ENCODE assay signal across 8 cellular contexts in the genomic region with DNA sequence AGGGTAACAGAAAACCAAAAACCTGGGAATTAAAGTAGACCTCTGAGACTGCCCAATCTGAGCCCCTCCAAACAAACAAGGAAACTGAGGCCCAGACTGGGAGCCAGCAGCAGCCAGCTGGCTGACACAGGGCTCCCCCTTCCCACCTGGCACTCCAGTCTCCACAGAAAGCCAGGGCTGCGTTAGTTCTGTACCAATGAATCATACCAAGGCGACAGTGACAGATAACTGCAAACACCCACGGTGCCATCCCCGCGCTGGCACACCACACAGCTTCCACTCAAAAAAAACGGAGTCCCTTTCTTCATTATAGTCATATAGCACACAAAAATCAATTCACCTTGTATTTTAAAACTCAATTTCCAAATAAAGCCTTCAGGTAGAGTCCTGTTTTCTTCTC. TPM values are rescaled to one million over a fixed set of nuclear protein-coding genes. Genes with fewer than 3 reads are reported as not detected.
DNase-seq lines count a peak whose midpoint lies in the region; ATAC-seq, FAIRE-seq and TF ChIP-seq lines count a peak whose summit lies in the region.

No MANE protein-coding gene starts in this region.

- H3K27ac ChIP-seq in HepG2 (ENCODE audit: extremely low read length, insufficient read depth, low read length) = peak overlapping the region; percentile 99

- no peak for FAIRE-seq in HepG2 (lab: Jason Lieb, UNC)

- no peak for TF ChIP-seq RAD21 in HepG2 (CRISPR knock-in tag; IDR thresholded peaks at IDR 0.05)

- H3K27me3 ChIP-seq in HepG2 (ENCODE audit: control insufficient read depth in 1 of 2, insufficient read depth in 2 of 2, low read length in 2 of 2) = no peaks in the 10 kb centered on the region; a peak in 1 of 5 replicates

- ATAC-seq in HepG2 = no peak
- ATAC-seq in stimulated activated effector memory CD8-positive, alpha-beta T cell treated with anti-CD3 and anti-CD28 coated beads, Interleukin-12 subunit alpha, Interleukin-12 subunit beta, amount 100 ng/mL, for 72 hours = no peak

- TF ChIP-seq EP300 in HepG2 (IDR thresholded peaks at IDR 0.05; ENCODE audit: low read depth in 2 of 2, low read length in 2 of 2) = no peak
- no peak for TF ChIP-seq EP300 in HepG2 (CRISPR knock-in tag; IDR thresholded peaks at IDR 0.05; ENCODE audit: borderline replicate concordance)

- H4K20me1 ChIP-seq in HepG2 (ENCODE audit: insufficient read depth, low read length) = peaks cover 4% of the 10 kb centered on the region; the same call in 1 of the 2 replicates

- peaks cover 4 to 6% of the 10 kb centered on the region in 2 experiments; a peak in 1 of 5 replicates for H3K36me3 ChIP-seq in HepG2 (replicated peaks in 1 of 2; ENCODE audit: control insufficient read depth in 1 of 2, insufficient read depth in 2 of 2, low read length in 2 of 2)

- TF ChIP-seq POLR2A in HepG2 (IDR thresholded peaks at IDR 0.05; ENCODE audit: insufficient read depth in 1 of 2, low read depth in 2 of 2, low read length in 2 of 2) = no peak

- H3K9me3 Mint-ChIP-seq in activated naive CD8-positive, alpha-beta T cell treated with anti-CD3 and anti-CD28 coated beads for 36 hours = no peaks in the 10 kb centered on the region
- H3K9me3 Mint-ChIP-seq in stimulated activated effector memory CD8-positive, alpha-beta T cell treated with anti-CD3 and anti-CD28 coated beads, Interleukin-12 subunit alpha, Interleukin-12 subunit beta, amount 100 ng/mL, for 72 hours = no peaks in the 10 kb centered on the region

- no peaks in the 10 kb centered on the region for H3K9me3 ChIP-seq in HepG2 (ENCODE audit: low read length)

- TF ChIP-seq CTCF in HepG2 (CRISPR knock-in tag; IDR thresholded peaks at IDR 0.05) = no peak

- POLR2A ChIA-PET in HepG2 (lab: Yijun Ruan, JAX) = interaction anchor here (0.9 to 7.3 kb wide), 5 partner anchors 19 to 48 kb away, joined by 3 to 44 read pairs (median 3); a partner anchor contains a TSS

- peak overlapping the region; percentile 60 for H3K27ac Mint-ChIP-seq in activated naive CD8-positive, alpha-beta T cell treated with anti-CD3 and anti-CD28 coated beads for 36 hours
- H3K27ac Mint-ChIP-seq in stimulated activated effector memory CD8-positive, alpha-beta T cell treated with anti-CD3 and anti-CD28 coated beads, Interleukin-12 subunit alpha, Interleukin-12 subunit beta, amount 100 ng/mL, for 72 hours = peak overlapping the region; percentile 95

- CTCF ChIA-PET in HepG2 (lab: Yijun Ruan, JAX; ENCODE audit: low intra/inter-chr PET ratio, low total read pairs) = no interaction called here

- peak overlapping the region; percentile 75 to 99 (median 87) for H3K4me3 ChIP-seq in HepG2 (replicated peaks in 1 of 3; ENCODE audit: insufficient read depth in 1 of 3, low read depth in 2 of 3, low read length in 3 of 3)

- WGBS in HepG2 (ENCODE audit: low lambda C conversion rate) = 78% methylated on average over 6 of the region's 6 CpGs

- intact Hi-C loops in HepG2 (cut with micrococcal nuclease; ENCODE audit: unreplicated experiment) = loop anchor here (5.0 kb wide), 2 partner anchors 35 to 225 kb away; a partner anchor contains a TSS

- no peaks in the 10 kb centered on the region for H3K27me3 Mint-ChIP-seq in activated naive CD8-positive, alpha-beta T cell treated with anti-CD3 and anti-CD28 coated beads for 36 hours

- H3K4me1 ChIP-seq in HepG2 (ENCODE audit: insufficient read depth, low read length) = peaks cover 67% of the 10 kb centered on the region

- H3K9ac ChIP-seq in HepG2 (ENCODE audit: insufficient read depth, low read depth, low read length) = peak overlapping the region; percentile 99

- in situ Hi-C loops in HepG2 (cut with HindIII; ENCODE audit: extremely low pct_ligation_motif_present, low pct_unique_long_range_greater_than_20kb) = no loop called here

- no peak overlapping the region for H2AFZ ChIP-seq in HepG2 (ENCODE audit: low read length)

- peak overlapping the region; percentile 87 for H3K4me3 Mint-ChIP-seq in activated naive CD8-positive, alpha-beta T cell treated with anti-CD3 and anti-CD28 coated beads for 36 hours
- peak overlapping the region; percentile 87 for H3K4me3 Mint-ChIP-seq in stimulated activated effector memory CD8-positive, alpha-beta T cell treated with anti-CD3 and anti-CD28 coated beads, Interleukin-12 subunit alpha, Interleukin-12 subunit beta, amount 100 ng/mL, for 72 hours

- BruUV-seq in HepG2 (replicated peaks; lab: Mats Ljungman, UMichigan) = no TSS peak

- DNase-seq in NCI-H69 (lab: John Stamatoyannopoulos, UW) (peak; percentile 41), HepG2 (ENCODE audit: low spot score) (no peak), NCI-H2196 treated with DMSO at 0.1 percent for 48 hours (lab: John Stamatoyannopoulos, UW; ENCODE audit: unreplicated experiment) (no peak), SIG-M5 treated with dmso at 0.1 percent for 504 hours (lab: John Stamatoyannopoulos, UW; ENCODE audit: unreplicated experiment) (no peak), UCSD-AML1 (lab: John Stamatoyannopoulos, UW; ENCODE audit: unreplicated experiment) (no peak), C1 segment of cervical spinal cord (lab: John Stamatoyannopoulos, UW) (no peak)
- peak; percentile 10 for DNase-seq in activated naive CD8-positive, alpha-beta T cell treated with anti-CD3 and anti-CD28 coated beads for 36 hours
- no peak for DNase-seq in stimulated activated effector memory CD8-positive, alpha-beta T cell treated with anti-CD3 and anti-CD28 coated beads, Interleukin-12 subunit alpha, Interleukin-12 subunit beta, amount 100 ng/mL, for 72 hours (ENCODE audit: low spot score in 2 of 2)

- peaks cover 62% of the 10 kb centered on the region for H3K79me2 ChIP-seq in HepG2 (ENCODE audit: insufficient read depth, low read length)

- peaks cover 2% of the 10 kb centered on the region for H3K36me3 Mint-ChIP-seq in activated naive CD8-positive, alpha-beta T cell treated with anti-CD3 and anti-CD28 coated beads for 36 hours
- H3K36me3 Mint-ChIP-seq in stimulated activated effector memory CD8-positive, alpha-beta T cell treated with anti-CD3 and anti-CD28 coated beads, Interleukin-12 subunit alpha, Interleukin-12 subunit beta, amount 100 ng/mL, for 72 hours = peaks cover 23% of the 10 kb centered on the region

- peaks cover 40% of the 10 kb centered on the region for H3K4me1 Mint-ChIP-seq in activated naive CD8-positive, alpha-beta T cell treated with anti-CD3 and anti-CD28 coated beads for 36 hours
- H3K4me1 Mint-ChIP-seq in stimulated activated effector memory CD8-positive, alpha-beta T cell treated with anti-CD3 and anti-CD28 coated beads, Interleukin-12 subunit alpha, Interleukin-12 subunit beta, amount 100 ng/mL, for 72 hours = peaks cover 59% of the 10 kb centered on the region

- H3K4me2 ChIP-seq in HepG2 (ENCODE audit: low read depth, low read length) = peak overlapping the region; percentile 96

RNA-seq across cellular contexts. Expression of a gene that starts 1.4 kb away (rescaled TPM):
- total RNA-seq in activated naive CD8-positive, alpha-beta T cell treated with anti-CD3 and anti-CD28 coated beads for 36 hours = 10 to 100 TPM; 15.3 to 17.5 TPM
- 6.8 and 9.4 TPM in 2 replicates for total RNA-seq in HepG2 (2016; rRNA removed; fragmentation: Illumina TruSeq; extraction: Trizol)
- total RNA-seq in HepG2 (2016; cell fraction: cytosol; rRNA removed; fragmentation: Illumina TruSeq; extraction: Trizol; ENCODE audit: low read depth) = 21.5 and 22.6 TPM in 2 replicates
- total RNA-seq in HepG2 (2016; cell fraction: insoluble cytoplasmic fraction; rRNA removed; fragmentation: Illumina TruSeq; extraction: Trizol) = 5.4 and 8.6 TPM in 2 replicates
- total RNA-seq in HepG2 (2016; cell fraction: membrane; rRNA removed; fragmentation: Illumina TruSeq; extraction: Trizol) = 9.6 TPM in 2 replicates
- 9.6 and 11.5 TPM in 2 replicates for total RNA-seq in HepG2 (2016; cell fraction: nucleus; rRNA removed; fragmentation: Illumina TruSeq; extraction: Trizol)
- polyA plus RNA-seq in HepG2 (2011; rRNA removed) = 5.1 TPM in 2 replicates
- 2.3 and 2.9 TPM in 2 replicates for polyA plus RNA-seq in HepG2 (2011; cell fraction: cytosol; rRNA removed)
- 12.7 and 15.5 TPM in 2 replicates for polyA plus RNA-seq in HepG2 (2011; cell fraction: nucleus; rRNA removed)
- polyA plus RNA-seq in HepG2 (2012) = 7.2 and 7.6 TPM in 2 replicates
- 0.31 and 0.44 TPM in 2 replicates for polyA plus RNA-seq in HepG2 (2016; cell fraction: cytosol; fragmentation: Illumina TruSeq; extraction: Trizol; ENCODE audit: low read depth)
- polyA plus RNA-seq in HepG2 (2016; cell fraction: insoluble cytoplasmic fraction; fragmentation: Illumina TruSeq; extraction: Trizol; ENCODE audit: low read depth) = 5.0 and 6.1 TPM in 2 replicates
- 1.3 and 1.5 TPM in 2 replicates for polyA plus RNA-seq in HepG2 (2016; cell fraction: membrane; fragmentation: Illumina TruSeq; extraction: Trizol; ENCODE audit: low read depth)
- polyA plus RNA-seq in HepG2 (2016; cell fraction: nucleus; fragmentation: Illumina TruSeq; extraction: Trizol; ENCODE audit: insufficient read depth, low read depth) = 18.1 and 18.4 TPM in 2 replicates
- 8.0 and 20.0 TPM in 2 replicates for polyA minus RNA-seq in HepG2 (2011; rRNA and poly(A)+ RNA removed; ENCODE audit: low replicate concordance)
- 6.6 and 9.5 TPM in 2 replicates for polyA minus RNA-seq in HepG2 (2011; cell fraction: cytosol; rRNA and poly(A)+ RNA removed)
- polyA minus RNA-seq in HepG2 (2011; cell fraction: nucleus; rRNA and poly(A)+ RNA removed) = 40.7 and 48.7 TPM in 2 replicates

RNA-seq across cellular contexts. Expression of a gene that starts 33.3 kb away (rescaled TPM):
- 10 to 100 TPM in 1 of 2 experiments, 1 to 10 TPM in 1; 8.4 to 11.0 TPM for total RNA-seq in activated naive CD8-positive, alpha-beta T cell treated with anti-CD3 and anti-CD28 coated beads for 36 hours
- total RNA-seq in HepG2 (2016; rRNA removed; fragmentation: Illumina TruSeq; extraction: Trizol) = 12.9 TPM in 2 replicates
- 11.5 and 11.7 TPM in 2 replicates for total RNA-seq in HepG2 (2016; cell fraction: cytosol; rRNA removed; fragmentation: Illumina TruSeq; extraction: Trizol; ENCODE audit: low read depth)
- 12.5 and 15.2 TPM in 2 replicates for total RNA-seq in HepG2 (2016; cell fraction: insoluble cytoplasmic fraction; rRNA removed; fragmentation: Illumina TruSeq; extraction: Trizol)
- 8.5 and 9.1 TPM in 2 replicates for total RNA-seq in HepG2 (2016; cell fraction: membrane; rRNA removed; fragmentation: Illumina TruSeq; extraction: Trizol)
- 6.5 and 10.2 TPM in 2 replicates for total RNA-seq in HepG2 (2016; cell fraction: nucleus; rRNA removed; fragmentation: Illumina TruSeq; extraction: Trizol)
- 4.1 and 5.0 TPM in 2 replicates for polyA plus RNA-seq in HepG2 (2011; rRNA removed)
- polyA plus RNA-seq in HepG2 (2011; cell fraction: cytosol; rRNA removed) = 2.7 and 3.7 TPM in 2 replicates
- 4.1 and 4.3 TPM in 2 replicates for polyA plus RNA-seq in HepG2 (2011; cell fraction: nucleus; rRNA removed)
- polyA plus RNA-seq in HepG2 (2012) = 7.5 and 8.6 TPM in 2 replicates
- polyA plus RNA-seq in HepG2 (2016; cell fraction: cytosol; fragmentation: Illumina TruSeq; extraction: Trizol; ENCODE audit: low read depth) = 1.2 and 1.5 TPM in 2 replicates
- 16.1 and 18.0 TPM in 2 replicates for polyA plus RNA-seq in HepG2 (2016; cell fraction: insoluble cytoplasmic fraction; fragmentation: Illumina TruSeq; extraction: Trizol; ENCODE audit: low read depth)
- polyA plus RNA-seq in HepG2 (2016; cell fraction: membrane; fragmentation: Illumina TruSeq; extraction: Trizol; ENCODE audit: low read depth) = 4.0 and 4.6 TPM in 2 replicates
- 17.1 and 17.8 TPM in 2 replicates for polyA plus RNA-seq in HepG2 (2016; cell fraction: nucleus; fragmentation: Illumina TruSeq; extraction: Trizol; ENCODE audit: insufficient read depth, low read depth)
- 3.0 and 4.5 TPM in 2 replicates for polyA minus RNA-seq in HepG2 (2011; rRNA and poly(A)+ RNA removed; ENCODE audit: low replicate concordance)
- 2.3 and 3.6 TPM in 2 replicates for polyA minus RNA-seq in HepG2 (2011; cell fraction: cytosol; rRNA and poly(A)+ RNA removed)
- polyA minus RNA-seq in HepG2 (2011; cell fraction: nucleus; rRNA and poly(A)+ RNA removed) = 2.7 and 3.7 TPM in 2 replicates

RNA-seq across cellular contexts. Expression of a gene that starts 47.1 kb away (rescaled TPM):
- 1 to 10 TPM; 3.5 to 4.0 TPM for total RNA-seq in activated naive CD8-positive, alpha-beta T cell treated with anti-CD3 and anti-CD28 coated beads for 36 hours
- total RNA-seq in HepG2 (2016; rRNA removed; fragmentation: Illumina TruSeq; extraction: Trizol) = 59.0 and 82.8 TPM in 2 replicates
- total RNA-seq in HepG2 (2016; cell fraction: cytosol; rRNA removed; fragmentation: Illumina TruSeq; extraction: Trizol; ENCODE audit: low read depth) = 147 and 163 TPM in 2 replicates
- total RNA-seq in HepG2 (2016; cell fraction: insoluble cytoplasmic fraction; rRNA removed; fragmentation: Illumina TruSeq; extraction: Trizol) = 53.8 and 85.2 TPM in 2 replicates
- total RNA-seq in HepG2 (2016; cell fraction: membrane; rRNA removed; fragmentation: Illumina TruSeq; extraction: Trizol) = 185 and 209 TPM in 2 replicates
- 38.9 and 45.1 TPM in 2 replicates for total RNA-seq in HepG2 (2016; cell fraction: nucleus; rRNA removed; fragmentation: Illumina TruSeq; extraction: Trizol)
- 19.5 and 25.3 TPM in 2 replicates for polyA plus RNA-seq in HepG2 (2011; rRNA removed)
- 16.3 and 30.2 TPM in 2 replicates for polyA plus RNA-seq in HepG2 (2011; cell fraction: cytosol; rRNA removed)
- polyA plus RNA-seq in HepG2 (2011; cell fraction: nucleus; rRNA removed) = 53.7 and 55.3 TPM in 2 replicates
- polyA plus RNA-seq in HepG2 (2012) = 15.6 and 22.1 TPM in 2 replicates
- polyA plus RNA-seq in HepG2 (2016; cell fraction: cytosol; fragmentation: Illumina TruSeq; extraction: Trizol; ENCODE audit: low read depth) = 142 and 160 TPM in 2 replicates
- 56.0 and 58.7 TPM in 2 replicates for polyA plus RNA-seq in HepG2 (2016; cell fraction: insoluble cytoplasmic fraction; fragmentation: Illumina TruSeq; extraction: Trizol; ENCODE audit: low read depth)
- polyA plus RNA-seq in HepG2 (2016; cell fraction: membrane; fragmentation: Illumina TruSeq; extraction: Trizol; ENCODE audit: low read depth) = 144 and 147 TPM in 2 replicates
- 73.3 and 84.5 TPM in 2 replicates for polyA plus RNA-seq in HepG2 (2016; cell fraction: nucleus; fragmentation: Illumina TruSeq; extraction: Trizol; ENCODE audit: insufficient read depth, low read depth)
- polyA minus RNA-seq in HepG2 (2011; rRNA and poly(A)+ RNA removed; ENCODE audit: low replicate concordance) = 0.30 and 12.1 TPM in 2 replicates
- polyA minus RNA-seq in HepG2 (2011; cell fraction: cytosol; rRNA and poly(A)+ RNA removed) = 10.4 and 11.7 TPM in 2 replicates
- polyA minus RNA-seq in HepG2 (2011; cell fraction: nucleus; rRNA and poly(A)+ RNA removed) = 3.1 and 4.4 TPM in 2 replicates

Comparison
In these comparisons a context has a peak if more than half of its experiments do, and no peak if none do; other contexts are left out.
1. DNase-seq: peak in NCI-H69 (single experiment) and activated naive CD8-positive, alpha-beta T cell treated with anti-CD3 and anti-CD28 coated beads for 36 hours (single experiment); none in HepG2 (single experiment), stimulated activated effector memory CD8-positive, alpha-beta T cell treated with anti-CD3 and anti-CD28 coated beads, Interleukin-12 subunit alpha, Interleukin-12 subunit beta, amount 100 ng/mL, for 72 hours (0 of 2), NCI-H2196 treated with DMSO at 0.1 percent for 48 hours (single experiment), SIG-M5 treated with dmso at 0.1 percent for 504 hours (single experiment), UCSD-AML1 (single experiment) and C1 segment of cervical spinal cord (0 of 14).
2. RNA of a gene that starts 47.1 kb away (total RNA-seq): 38.9 to 209 TPM in HepG2; 3.5 to 4.0 TPM in activated naive CD8-positive, alpha-beta T cell treated with anti-CD3 and anti-CD28 coated beads for 36 hours; every median in the first group is over 4 times any median in the second.